22 cellular contexts compared by ENCODE assay signal in genomic region chr11:87263439-87263838, GRCh38.
A peak's percentile ranks its signal among the peaks of the same experiment; 100 is the strongest.
DNase-seq lines count a peak whose midpoint lies in the region; ATAC-seq, FAIRE-seq and TF ChIP-seq lines count a peak whose summit lies in the region.
"Had no signal": no experiment of that assay in that cellular context is flagged by ENCODE, and none has a peak within 500 bp of the region (broad histone marks: within the 10 kb centered on the region; RNA-seq: fewer than 3 reads in every experiment).

No MANE protein-coding gene starts in this region.

- ATAC-seq in IMR-90 (ENCODE audit: low read depth) (no peak), pancreas (no peak), GM19328 (IDR thresholded peaks at IDR 0.05; ENCODE audit: unreplicated experiment) (no peak), GM18867 (IDR thresholded peaks at IDR 0.05; ENCODE audit: unreplicated experiment) (no peak)

- in situ Hi-C loops in IMR-90 (cut with MboI; ENCODE audit: low sequenced_read_pairs) = no loop called here

- H3K9ac ChIP-seq in IMR-90 (ENCODE audit: low read depth, low read length) = no peak overlapping the region
- H3K9ac ChIP-seq: KMS-11 had no signal

- no peak overlapping the region for H2AK5ac ChIP-seq in IMR-90 (ENCODE audit: low read depth, low read length)

- no peak overlapping the region for H2AK9ac ChIP-seq in IMR-90 (replicated peaks; ENCODE audit: low read depth, low read length, poor library complexity)

- no peaks in the 10 kb centered on the region for H3K36me3 Mint-ChIP-seq in activated CD4-positive, alpha-beta memory T cell treated with anti-CD3 and anti-CD28 coated beads for 36 hours
- H3K36me3 Mint-ChIP-seq: CD4-positive, CD25-positive, alpha-beta regulatory T cell had no signal

- no peak overlapping the region for H2BK120ac ChIP-seq in IMR-90 (ENCODE audit: low read depth, low read length)

- no peak overlapping the region for H3K4me2 ChIP-seq in IMR-90 (ENCODE audit: low read depth, low read length)
- H3K4me2 ChIP-seq: KMS-11 had no signal

- peak overlapping the region; percentile 46 for H2BK5ac ChIP-seq in IMR-90 (ENCODE audit: low read depth, low read length, poor library complexity, severe bottlenecking)

- no peaks in the 10 kb centered on the region for H4K20me1 ChIP-seq in IMR-90 (ENCODE audit: insufficient read depth, low read length)

- no peak overlapping the region for H3K23ac ChIP-seq in IMR-90 (ENCODE audit: low read depth, low read length)

- H3K27ac Mint-ChIP-seq in activated CD4-positive, alpha-beta memory T cell treated with anti-CD3 and anti-CD28 coated beads for 36 hours = no peak overlapping the region
- H3K27ac Mint-ChIP-seq: CD4-positive, CD25-positive, alpha-beta regulatory T cell had no signal

- H3K36me3 ChIP-seq in IMR-90 (ENCODE audit: control insufficient read depth, insufficient read depth, low read length) (no peaks in the 10 kb centered on the region), pancreas (no peaks in the 10 kb centered on the region)

- dilution Hi-C loops in IMR-90 (cut with HindIII; ENCODE audit: low sequenced_read_pairs, unreplicated experiment) = no loop called here

- FAIRE-seq in A204.1 (lab: Jason Lieb, UNC) = peak; percentile 53
- peak; percentile 23 for FAIRE-seq in endometrium (lab: Jason Lieb, UNC)
- FAIRE-seq in pancreas (lab: Jason Lieb, UNC) = peak; percentile 5

- H3K27ac ChIP-seq in IMR-90 (ENCODE audit: insufficient read depth, low read length) = no peak overlapping the region
- no peak overlapping the region for H3K27ac ChIP-seq in pancreas
- H3K27ac ChIP-seq: HL-60, KMS-11, RWPE1 had no signal

- DNase-seq in IMR-90 (no peak), pancreas (no peak), glomerular visceral epithelial cell (ENCODE audit: extremely low spot score) (no peak)
- DNase-seq in activated CD4-positive, alpha-beta memory T cell treated with anti-CD3 and anti-CD28 coated beads for 36 hours = no peak
- DNase-seq: CD4-positive, CD25-positive, alpha-beta regulatory T cell; DMS79; H7; NCI-H1105; NCI-H146; NCI-H2029; NCI-H226; NCI-H510A treated with DMSO at 0.1 percent for 48 hours; NCI-H774; NK-92 treated with Interleukin-12 subunit alpha and Interleukin-12 subunit beta, amount 100 ng/mL, for 24 hours; SIG-M5 had no signal

- POLR2A ChIA-PET in IMR-90 (lab: Charles Lee; ENCODE audit: unreplicated experiment) = interaction anchor here (0.6 kb wide), 1 partner anchor 321 kb away, joined by 3 read pairs; no protein-coding TSS in a partner anchor
- POLR2A ChIA-PET in activated CD4-positive, alpha-beta memory T cell treated with anti-CD3 and anti-CD28 coated beads for 36 hours (lab: Charles Lee) = no interaction called here

- H2BK20ac ChIP-seq in IMR-90 (ENCODE audit: low read depth, low read length) = no peak overlapping the region

- H3K4me3 ChIP-seq in IMR-90 (ENCODE audit: insufficient read depth, low read depth, low read length) (no peak overlapping the region), pancreas (no peak overlapping the region)

- no peak for TF ChIP-seq RAD21 in IMR-90 (IDR thresholded peaks at IDR 0.05; ENCODE audit: low read length)

- peaks cover 0 to 4% of the 10 kb centered on the region in 2 experiments; a peak in 1 of 4 replicates for H3K79me1 ChIP-seq in IMR-90 (ENCODE audit: low read depth in 1 of 2, low read length in 2 of 2)

- no peaks in the 10 kb centered on the region for H3K27me3 Mint-ChIP-seq in activated CD4-positive, alpha-beta memory T cell treated with anti-CD3 and anti-CD28 coated beads for 36 hours
- H3K27me3 Mint-ChIP-seq: CD4-positive, CD25-positive, alpha-beta regulatory T cell had no signal

- no peak overlapping the region for H2BK15ac ChIP-seq in IMR-90 (ENCODE audit: low read depth, low read length)

- H3K9me1 ChIP-seq in IMR-90 (ENCODE audit: insufficient read depth, low read length) = 0 out of 2 replicates have a peak, but pooled peaks cover 3% of the 10 kb centered on the region

- no peak overlapping the region for H3K18ac ChIP-seq in IMR-90 (ENCODE audit: low read depth, low read length)

- intact Hi-C loops in IMR-90 (cut with micrococcal nuclease) = no loop called here
- intact Hi-C loops in pancreas (cut with DNase I) = no loop called here
- intact Hi-C loops in activated CD4-positive, alpha-beta memory T cell treated with anti-CD3 and anti-CD28 coated beads for 36 hours (cut with micrococcal nuclease) = no loop called here

- no peak overlapping the region for H4K8ac ChIP-seq in IMR-90 (ENCODE audit: low read depth in 2 of 2, low read length in 2 of 2)

- no peak for TF ChIP-seq POLR2A in IMR-90 (IDR thresholded peaks at IDR 0.05; ENCODE audit: low read depth, low read length)

- no CpG with 5 or more reads among the region's 2 CpGs for WGBS in IMR-90 (ENCODE audit: extremely low coverage in 2 of 2, insufficient read length in 1 of 2), 2 experiments
- whole genome bisulfite sequencing in pancreas, 2 donors = 63 to 67% methylated on average over 2 of the region's 2 CpGs

- no peak overlapping the region for H3K56ac ChIP-seq in IMR-90 (ENCODE audit: extremely low read depth, insufficient read depth, low read length)

- TF ChIP-seq CTCF in IMR-90 (conservative IDR thresholded peaks at IDR 0.05; ENCODE audit: low read depth, low read length) = no peak
- no peak for TF ChIP-seq CTCF in pancreas (IDR thresholded peaks at IDR 0.05)

- H3K9me3 Mint-ChIP-seq in activated CD4-positive, alpha-beta memory T cell treated with anti-CD3 and anti-CD28 coated beads for 36 hours = no peaks in the 10 kb centered on the region
- H3K9me3 Mint-ChIP-seq: CD4-positive, CD25-positive, alpha-beta regulatory T cell had no signal

- H3K9me3 ChIP-seq in IMR-90 (ENCODE audit: control insufficient read depth, insufficient read depth, low read length) = no peaks in the 10 kb centered on the region
- no peaks in the 10 kb centered on the region for H3K9me3 ChIP-seq in pancreas

- H3K4me1 Mint-ChIP-seq in activated CD4-positive, alpha-beta memory T cell treated with anti-CD3 and anti-CD28 coated beads for 36 hours (ENCODE audit: low read depth) = no peaks in the 10 kb centered on the region
- H3K4me1 Mint-ChIP-seq: CD4-positive, CD25-positive, alpha-beta regulatory T cell had no signal

- no TSS peak for BruUV-seq in IMR-90 (replicated peaks; lab: Mats Ljungman, UMichigan)

- CTCF ChIA-PET in IMR-90 (lab: Yijun Ruan, JAX) = interaction anchor here (0.5 kb wide), 1 partner anchor 102 kb away, joined by 3 read pairs; no protein-coding TSS in a partner anchor
- CTCF ChIA-PET in activated CD4-positive, alpha-beta memory T cell treated with anti-CD3 and anti-CD28 coated beads for 36 hours (lab: Charles Lee) = no interaction called here

- no peak overlapping the region for H2AFZ ChIP-seq in IMR-90 (replicated peaks; ENCODE audit: low read length, poor library complexity)

- no peak overlapping the region for H3K4me3 Mint-ChIP-seq in activated CD4-positive, alpha-beta memory T cell treated with anti-CD3 and anti-CD28 coated beads for 36 hours
- H3K4me3 Mint-ChIP-seq: CD4-positive, CD25-positive, alpha-beta regulatory T cell had no signal

- H3K4ac ChIP-seq in IMR-90 (ENCODE audit: low read depth, low read length) = no peak overlapping the region

- H4K5ac ChIP-seq in IMR-90 (ENCODE audit: low read depth, low read length) = no peak overlapping the region

- H4K91ac ChIP-seq in IMR-90 (ENCODE audit: insufficient read depth, low read depth, low read length) = no peak overlapping the region

- no peaks in the 10 kb centered on the region for H3K27me3 ChIP-seq in IMR-90 (ENCODE audit: control insufficient read depth, insufficient read depth, low read length)
- H3K27me3 ChIP-seq in pancreas = no peaks in the 10 kb centered on the region

- H3K4me1 ChIP-seq in IMR-90 (ENCODE audit: control insufficient read depth, insufficient read depth, low read length) (0 out of 2 replicates have a peak, but pooled peaks cover 2% of the 10 kb centered on the region), pancreas (peaks cover 0 to 6% (median 0%) of the 10 kb centered on the region in 3 donors)

- H3K14ac ChIP-seq in IMR-90 (replicated peaks; ENCODE audit: low read depth, low read length) = no peak overlapping the region

TF ChIP-seq in IMR-90, 13 proteins besides CTCF, POLR2A, EP300 and RAD21:
- TF ChIP-seq CEBPB (IDR thresholded peaks at IDR 0.05; ENCODE audit: low read depth, low read length) (peak; percentile 43), MAFK (IDR thresholded peaks at IDR 0.05; ENCODE audit: low read depth, low read length) (no peak), RFX5 (IDR thresholded peaks at IDR 0.05; ENCODE audit: low read depth, low read length) (no peak)
